1 cellular context compared by ENCODE assay signal in the genomic region with DNA sequence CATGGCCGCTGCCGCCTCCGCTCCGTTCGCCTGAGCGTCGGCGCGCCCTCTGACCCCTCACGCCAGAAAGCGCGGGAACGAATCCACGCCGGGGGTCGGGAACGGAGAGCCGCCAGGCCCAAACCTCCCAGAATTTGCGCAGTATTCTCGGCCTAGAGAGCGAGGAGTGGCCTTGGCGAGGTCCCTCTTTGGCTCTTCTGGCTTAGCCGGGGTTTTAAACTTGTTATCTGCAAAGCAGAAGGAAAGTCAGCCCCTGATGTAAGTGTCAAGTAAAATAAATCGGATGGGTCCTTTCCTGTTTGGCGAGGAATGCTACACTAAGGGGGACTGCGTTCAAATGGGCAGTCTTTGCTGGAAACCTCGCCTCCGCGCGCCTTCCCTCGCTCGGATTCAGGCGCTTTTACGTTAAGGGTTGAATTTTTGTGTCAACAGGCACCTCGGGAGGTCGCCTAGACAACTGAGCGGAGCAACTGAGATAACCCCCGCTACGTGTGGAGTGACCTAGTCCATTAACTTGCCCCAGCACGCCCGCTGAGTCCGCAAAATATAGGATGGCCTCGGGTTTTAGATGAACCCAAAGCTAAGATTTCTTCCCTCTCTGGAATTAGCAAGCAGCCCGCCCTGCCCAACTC.
TF ChIP-seq lines count a peak whose summit lies in the region.

No MANE protein-coding gene starts in this region.

TF ChIP-seq in HCT116, 20 proteins besides CTCF, POLR2A, EP300 and RAD21 (continued from another document):
- TF ChIP-seq EZH2 (IDR thresholded peaks at IDR 0.05) (no peak), TCF7L2 (IDR thresholded peaks at IDR 0.05; ENCODE audit: borderline replicate concordance, extremely low read depth, insufficient read depth, insufficient read length) (no peak), ZNF274 (IDR thresholded peaks at IDR 0.05; ENCODE audit: low read depth, low read length) (no peak), YY1 (IDR thresholded peaks at IDR 0.05; ENCODE audit: extremely low read depth, insufficient replicate concordance, low read depth, low read length) (no peak), CEBPB (IDR thresholded peaks at IDR 0.05; ENCODE audit: low read depth) (no peak), ELF1 (IDR thresholded peaks at IDR 0.05; ENCODE audit: borderline replicate concordance, low read depth) (no peak), EZH2phosphoT487 (IDR thresholded peaks at IDR 0.05; ENCODE audit: borderline replicate concordance) (no peak), SP1 (IDR thresholded peaks at IDR 0.05; ENCODE audit: low read depth) (no peak), ZFX (IDR thresholded peaks at IDR 0.05) (no peak), FOSL1 (IDR thresholded peaks at IDR 0.05; ENCODE audit: low read depth) (no peak), POLR2AphosphoS5 (IDR thresholded peaks at IDR 0.05; ENCODE audit: low read depth, low read length) (no peak), SRF (IDR thresholded peaks at IDR 0.05; ENCODE audit: low read depth) (no peak), EGR1 (IDR thresholded peaks at IDR 0.05; ENCODE audit: low read depth) (no peak)
- TF ChIP-seq, protein P1, sequence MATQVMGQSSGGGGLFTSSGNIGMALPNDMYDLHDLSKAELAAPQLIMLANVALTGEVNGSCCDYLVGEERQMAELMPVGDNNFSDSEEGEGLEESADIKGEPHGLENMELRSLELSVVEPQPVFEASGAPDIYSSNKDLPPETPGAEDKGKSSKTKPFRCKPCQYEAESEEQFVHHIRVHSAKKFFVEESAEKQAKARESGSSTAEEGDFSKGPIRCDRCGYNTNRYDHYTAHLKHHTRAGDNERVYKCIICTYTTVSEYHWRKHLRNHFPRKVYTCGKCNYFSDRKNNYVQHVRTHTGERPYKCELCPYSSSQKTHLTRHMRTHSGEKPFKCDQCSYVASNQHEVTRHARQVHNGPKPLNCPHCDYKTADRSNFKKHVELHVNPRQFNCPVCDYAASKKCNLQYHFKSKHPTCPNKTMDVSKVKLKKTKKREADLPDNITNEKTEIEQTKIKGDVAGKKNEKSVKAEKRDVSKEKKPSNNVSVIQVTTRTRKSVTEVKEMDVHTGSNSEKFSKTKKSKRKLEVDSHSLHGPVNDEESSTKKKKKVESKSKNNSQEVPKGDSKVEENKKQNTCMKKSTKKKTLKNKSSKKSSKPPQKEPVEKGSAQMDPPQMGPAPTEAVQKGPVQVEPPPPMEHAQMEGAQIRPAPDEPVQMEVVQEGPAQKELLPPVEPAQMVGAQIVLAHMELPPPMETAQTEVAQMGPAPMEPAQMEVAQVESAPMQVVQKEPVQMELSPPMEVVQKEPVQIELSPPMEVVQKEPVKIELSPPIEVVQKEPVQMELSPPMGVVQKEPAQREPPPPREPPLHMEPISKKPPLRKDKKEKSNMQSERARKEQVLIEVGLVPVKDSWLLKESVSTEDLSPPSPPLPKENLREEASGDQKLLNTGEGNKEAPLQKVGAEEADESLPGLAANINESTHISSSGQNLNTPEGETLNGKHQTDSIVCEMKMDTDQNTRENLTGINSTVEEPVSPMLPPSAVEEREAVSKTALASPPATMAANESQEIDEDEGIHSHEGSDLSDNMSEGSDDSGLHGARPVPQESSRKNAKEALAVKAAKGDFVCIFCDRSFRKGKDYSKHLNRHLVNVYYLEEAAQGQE (IDR thresholded peaks at IDR 0.05; ENCODE audit: low read depth) = no peak
- TF ChIP-seq, protein P2, sequence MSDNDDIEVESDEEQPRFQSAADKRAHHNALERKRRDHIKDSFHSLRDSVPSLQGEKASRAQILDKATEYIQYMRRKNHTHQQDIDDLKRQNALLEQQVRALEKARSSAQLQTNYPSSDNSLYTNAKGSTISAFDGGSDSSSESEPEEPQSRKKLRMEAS (IDR thresholded peaks at IDR 0.05) = no peak
- TF ChIP-seq, protein P3, sequence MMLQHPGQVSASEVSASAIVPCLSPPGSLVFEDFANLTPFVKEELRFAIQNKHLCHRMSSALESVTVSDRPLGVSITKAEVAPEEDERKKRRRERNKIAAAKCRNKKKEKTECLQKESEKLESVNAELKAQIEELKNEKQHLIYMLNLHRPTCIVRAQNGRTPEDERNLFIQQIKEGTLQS (IDR thresholded peaks at IDR 0.05) = no peak
- TF ChIP-seq, protein P4, sequence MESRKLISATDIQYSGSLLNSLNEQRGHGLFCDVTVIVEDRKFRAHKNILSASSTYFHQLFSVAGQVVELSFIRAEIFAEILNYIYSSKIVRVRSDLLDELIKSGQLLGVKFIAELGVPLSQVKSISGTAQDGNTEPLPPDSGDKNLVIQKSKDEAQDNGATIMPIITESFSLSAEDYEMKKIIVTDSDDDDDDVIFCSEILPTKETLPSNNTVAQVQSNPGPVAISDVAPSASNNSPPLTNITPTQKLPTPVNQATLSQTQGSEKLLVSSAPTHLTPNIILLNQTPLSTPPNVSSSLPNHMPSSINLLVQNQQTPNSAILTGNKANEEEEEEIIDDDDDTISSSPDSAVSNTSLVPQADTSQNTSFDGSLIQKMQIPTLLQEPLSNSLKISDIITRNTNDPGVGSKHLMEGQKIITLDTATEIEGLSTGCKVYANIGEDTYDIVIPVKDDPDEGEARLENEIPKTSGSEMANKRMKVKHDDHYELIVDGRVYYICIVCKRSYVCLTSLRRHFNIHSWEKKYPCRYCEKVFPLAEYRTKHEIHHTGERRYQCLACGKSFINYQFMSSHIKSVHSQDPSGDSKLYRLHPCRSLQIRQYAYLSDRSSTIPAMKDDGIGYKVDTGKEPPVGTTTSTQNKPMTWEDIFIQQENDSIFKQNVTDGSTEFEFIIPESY (IDR thresholded peaks at IDR 0.05; ENCODE audit: extremely low read depth, insufficient replicate concordance, low read length) = no peak
